ENCODE assay signal across 18 cellular contexts in genomic region chr6:105310371-105310770, GRCh38.
"Had no signal": no experiment of that assay in that cellular context is flagged by ENCODE, and none has a peak within 500 bp of the region (broad histone marks: within the 10 kb centered on the region; RNA-seq: fewer than 3 reads in every experiment).

No MANE protein-coding gene starts in this region.

- H3K27me3 ChIP-seq: cardiac muscle cell, foreskin keratinocyte, sigmoid colon, spleen, testis, upper lobe of right lung had no signal

- H3K27ac ChIP-seq: cardiac muscle cell, foreskin keratinocyte, sigmoid colon, spleen, testis, upper lobe of right lung had no signal

- H3K36me3 ChIP-seq: cardiac muscle cell had no signal

- DNase-seq: activated CD4-positive, alpha-beta T cell treated with anti-CD3 and anti-CD28 coated beads, Interleukin-2, amount 50 U/mL, for 48 hours; amniotic stem cell; dermis blood vessel endothelial cell; effector memory CD4-positive, alpha-beta T cell; foreskin keratinocyte; hippocampal formation; midbrain; occipital lobe; posterior cingulate gyrus; sigmoid colon; spleen; stimulated activated CD4-positive, alpha-beta T cell treated with anti-CD3 and anti-CD28 coated beads, Interleukin-4, amount 100 ng/mL, for 4 hours; T-helper 9 cell; testis; upper lobe of right lung had no signal

- H3K4me3 ChIP-seq: cardiac muscle cell, sigmoid colon, spleen, testis, upper lobe of right lung had no signal

- H3K4me1 ChIP-seq: foreskin keratinocyte, sigmoid colon, spleen, testis, upper lobe of right lung had no signal

- ATAC-seq: foreskin keratinocyte; left lobe of liver; stimulated activated memory B cell treated with anti-CD40 and anti-IgM and Interleukin-4, amounts not matched to agents 10 μg/mL and 1 μg/mL and 100 μg/mL, for 72 hours; upper lobe of right lung had no signal

- H3K9me3 ChIP-seq: sigmoid colon, spleen, testis, upper lobe of right lung had no signal
